In the genomic region with DNA sequence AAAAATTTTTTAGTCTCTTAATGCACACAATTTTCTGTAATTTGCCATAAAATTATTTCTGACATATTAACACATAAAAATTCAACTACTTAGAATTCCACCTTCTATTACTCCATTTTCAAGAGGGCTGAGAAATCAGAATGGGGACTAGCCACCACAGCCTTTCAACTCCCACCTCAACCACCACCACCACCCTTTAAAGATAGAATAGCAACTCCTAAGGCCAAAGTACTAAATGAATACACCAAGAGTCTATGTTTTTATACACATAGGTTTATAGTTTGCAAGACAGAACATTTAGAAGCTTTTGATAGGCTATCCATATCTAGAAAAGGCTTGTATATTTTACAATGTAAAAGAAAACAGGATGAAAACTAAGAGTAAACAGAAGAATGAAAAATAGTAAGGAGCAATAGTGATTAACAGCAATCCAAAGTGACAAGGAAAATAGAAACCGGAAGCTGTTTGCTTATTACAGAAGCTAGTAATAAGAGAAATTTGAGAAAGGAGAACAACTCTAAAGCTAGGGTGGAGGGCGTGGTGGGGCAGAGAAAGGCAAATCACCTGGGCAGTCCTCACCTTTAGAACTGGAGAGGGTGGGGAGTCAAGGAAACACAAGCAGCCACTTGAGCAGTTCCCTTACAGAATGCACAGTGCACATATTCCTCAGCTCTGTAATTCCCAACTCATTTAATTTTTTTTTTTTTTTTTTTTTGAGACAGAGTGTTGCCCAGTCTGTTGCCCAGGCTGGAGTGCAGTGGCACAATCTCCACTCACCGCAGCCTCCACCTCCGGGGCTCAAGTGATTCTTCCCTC, we compare ENCODE assay signal across 8 cellular contexts. TPM values are rescaled to one million over a fixed set of nuclear protein-coding genes. Genes with fewer than 3 reads are reported as not detected.
DNase-seq lines count a peak whose midpoint lies in the region; ATAC-seq and TF ChIP-seq lines count a peak whose summit lies in the region.

No MANE protein-coding gene starts in this region.

- H3K4me1 Mint-ChIP-seq in natural killer cell treated with Interleukin-12 subunit alpha and Interleukin-12 subunit beta and Interleukin-15 and Interleukin-18, amount 100 ng/mL, for 72 hours (ENCODE audit: low read depth in 2 of 2): peaks cover 42 to 49% of the 10 kb centered on the region in 2 donors
- peaks cover 26% of the 10 kb centered on the region for H3K4me1 Mint-ChIP-seq in HFFc6 (ENCODE audit: low read depth)

- peak overlapping the region; percentile 51; the same call in 1 of the 2 replicates for H3K27ac ChIP-seq in SK-N-MC

- peak overlapping the region; percentile 57 for H3K4me3 Mint-ChIP-seq in natural killer cell treated with Interleukin-12 subunit alpha and Interleukin-12 subunit beta and Interleukin-15 and Interleukin-18, amount 100 ng/mL, for 72 hours
- H3K4me3 Mint-ChIP-seq in HFFc6: no peak overlapping the region

- H3K36me3 ChIP-seq in SK-N-MC (ENCODE audit: insufficient read depth, low read length): no peaks in the 10 kb centered on the region

- no peak for TF ChIP-seq CTCF in HFFc6 (IDR thresholded peaks at IDR 0.05)

- H3K9ac ChIP-seq in SK-N-MC (ENCODE audit: insufficient read length): no peak overlapping the region

- no peaks in the 10 kb centered on the region for H3K36me3 Mint-ChIP-seq in natural killer cell treated with Interleukin-12 subunit alpha and Interleukin-12 subunit beta and Interleukin-15 and Interleukin-18, amount 100 ng/mL, for 72 hours
- H3K36me3 Mint-ChIP-seq in HFFc6 (ENCODE audit: low read depth): peaks cover 6% of the 10 kb centered on the region

- no peaks in the 10 kb centered on the region for H3K27me3 Mint-ChIP-seq in natural killer cell treated with Interleukin-12 subunit alpha and Interleukin-12 subunit beta and Interleukin-15 and Interleukin-18, amount 100 ng/mL, for 72 hours
- H3K27me3 Mint-ChIP-seq in HFFc6 (ENCODE audit: insufficient read depth): no peaks in the 10 kb centered on the region

- no peaks in the 10 kb centered on the region for H3K9me3 ChIP-seq in SK-N-MC (ENCODE audit: low read depth, low read length)

- peak overlapping the region; percentile 50 for H3K4me3 ChIP-seq in SK-N-MC

- peak; percentile 26 for TF ChIP-seq POLR2A in GM18505 (IDR thresholded peaks at IDR 0.05; ENCODE audit: borderline replicate concordance, extremely low read depth, insufficient read depth, insufficient read length)

- peaks cover 6% of the 10 kb centered on the region for H3K9me3 Mint-ChIP-seq in natural killer cell treated with Interleukin-12 subunit alpha and Interleukin-12 subunit beta and Interleukin-15 and Interleukin-18, amount 100 ng/mL, for 72 hours
- no peaks in the 10 kb centered on the region for H3K9me3 Mint-ChIP-seq in HFFc6

- H3K27ac Mint-ChIP-seq in natural killer cell treated with Interleukin-12 subunit alpha and Interleukin-12 subunit beta and Interleukin-15 and Interleukin-18, amount 100 ng/mL, for 72 hours: peak overlapping the region; percentile 57 to 90
- H3K27ac Mint-ChIP-seq in HFFc6: no peak overlapping the region

- ATAC-seq in GM18505 (IDR thresholded peaks at IDR 0.05; ENCODE audit: unreplicated experiment): no peak
- ATAC-seq in HG02763 (IDR thresholded peaks at IDR 0.05; ENCODE audit: unreplicated experiment): peak; percentile 45
- ATAC-seq in natural killer cell treated with Interleukin-12 subunit alpha and Interleukin-12 subunit beta and Interleukin-15 and Interleukin-18, amount 100 ng/mL, for 72 hours: no peak
- ATAC-seq in SK-N-SH treated with all-trans-retinoic acid at 6 μM for 48 hours: no peak

- DNase-seq in SK-N-MC (ENCODE audit: low read depth, low spot score): no peak
- no peak for DNase-seq in natural killer cell treated with Interleukin-12 subunit alpha and Interleukin-12 subunit beta and Interleukin-15 and Interleukin-18, amount 100 ng/mL, for 72 hours (ENCODE audit: low spot score)
- no peak for DNase-seq in HFFc6
- DNase-seq in NCI-H2171 (lab: John Stamatoyannopoulos, UW): no peak
- DNase-seq in SK-N-DZ (ENCODE audit: low spot score): no peak

TF ChIP-seq in SK-N-SH treated with all-trans-retinoic acid at 6 μM for 48 hours, 23 proteins besides CTCF, POLR2A, EP300 and RAD21:
- TF ChIP-seq ZFP30 (CRISPR knock-in tag; IDR thresholded peaks at IDR 0.05) (no peak), ZNF565 (CRISPR knock-in tag; conservative IDR thresholded peaks at IDR 0.05; ENCODE audit: low read depth) (no peak), GLIS3 (CRISPR knock-in tag; IDR thresholded peaks at IDR 0.05) (no peak), CSDC2 (CRISPR knock-in tag; IDR thresholded peaks at IDR 0.05) (no peak)
- TF ChIP-seq, protein P1, sequence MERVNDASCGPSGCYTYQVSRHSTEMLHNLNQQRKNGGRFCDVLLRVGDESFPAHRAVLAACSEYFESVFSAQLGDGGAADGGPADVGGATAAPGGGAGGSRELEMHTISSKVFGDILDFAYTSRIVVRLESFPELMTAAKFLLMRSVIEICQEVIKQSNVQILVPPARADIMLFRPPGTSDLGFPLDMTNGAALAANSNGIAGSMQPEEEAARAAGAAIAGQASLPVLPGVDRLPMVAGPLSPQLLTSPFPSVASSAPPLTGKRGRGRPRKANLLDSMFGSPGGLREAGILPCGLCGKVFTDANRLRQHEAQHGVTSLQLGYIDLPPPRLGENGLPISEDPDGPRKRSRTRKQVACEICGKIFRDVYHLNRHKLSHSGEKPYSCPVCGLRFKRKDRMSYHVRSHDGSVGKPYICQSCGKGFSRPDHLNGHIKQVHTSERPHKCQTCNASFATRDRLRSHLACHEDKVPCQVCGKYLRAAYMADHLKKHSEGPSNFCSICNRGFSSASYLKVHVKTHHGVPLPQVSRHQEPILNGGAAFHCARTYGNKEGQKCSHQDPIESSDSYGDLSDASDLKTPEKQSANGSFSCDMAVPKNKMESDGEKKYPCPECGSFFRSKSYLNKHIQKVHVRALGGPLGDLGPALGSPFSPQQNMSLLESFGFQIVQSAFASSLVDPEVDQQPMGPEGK (CRISPR knock-in tag; IDR thresholded peaks at IDR 0.05; ENCODE audit: borderline replicate concordance): no peak

RNA-seq across cellular contexts. Expression of a gene that starts 27.7 kb away (rescaled TPM):
- total RNA-seq in natural killer cell treated with Interleukin-12 subunit alpha and Interleukin-12 subunit beta and Interleukin-15 and Interleukin-18, amount 100 ng/mL, for 72 hours: 10 to 100 TPM; 82.3 to 97.3 TPM
- total RNA-seq in HFFc6 (2021; fragmentation: NEBNext Ultra II Directional; extraction: Animal tissue kit (Norgen Biotek cat#: 25700)): 10 to 100 TPM; 45.2 to 55.7 (median 49.6) TPM
- 14.5 and 15.4 TPM in 2 replicates for polyA plus RNA-seq in SK-N-DZ (2014; cell fraction: cytosol; rRNA removed)
- 11.7 and 22.5 TPM in 2 replicates for polyA plus RNA-seq in SK-N-DZ (2014; cell fraction: nucleus; rRNA removed)
